ENCODE assay signal across 8 cellular contexts in genomic region chr1:235127774-235128452, GRCh38. TPM values are rescaled to one million over a fixed set of nuclear protein-coding genes. Genes with fewer than 3 reads are reported as not detected.
DNase-seq lines count a peak whose midpoint lies in the region; ATAC-seq and TF ChIP-seq lines count a peak whose summit lies in the region.

No MANE protein-coding gene starts in this region.

- H3K4me3 ChIP-seq in GM06990 (replicated peaks; ENCODE audit: low read depth, low read length) (peak overlapping the region; percentile 100), SJCRH30 (peak overlapping the region; percentile 87), muscle layer of duodenum (ENCODE audit: low read depth in 1 of 2, low read length in 2 of 2) (peak overlapping the region; percentile 84 to 99)
- H3K4me3 ChIP-seq in effector memory CD4-positive, alpha-beta T cell (ENCODE audit: insufficient read depth, low read depth, low read length, poor library complexity, severe bottlenecking): peak overlapping the region; percentile 92

- H3K27ac ChIP-seq in SJCRH30: peak overlapping the region; percentile 87
- peak overlapping the region; percentile 96 for H3K27ac ChIP-seq in effector memory CD4-positive, alpha-beta T cell (ENCODE audit: insufficient read depth, low read length, poor library complexity, severe bottlenecking)
- peak overlapping the region; percentile 91 for H3K27ac ChIP-seq in muscle layer of duodenum (ENCODE audit: low read length)

- ATAC-seq in GM19397 (IDR thresholded peaks at IDR 0.05; ENCODE audit: unreplicated experiment): no peak

- no peaks in the 10 kb centered on the region for H3K4me1 ChIP-seq in SJCRH30
- peaks cover 29% of the 10 kb centered on the region for H3K4me1 ChIP-seq in effector memory CD4-positive, alpha-beta T cell (ENCODE audit: control insufficient read depth, insufficient read depth, low read length, poor library complexity, severe bottlenecking)
- H3K4me1 ChIP-seq in muscle layer of duodenum (ENCODE audit: control insufficient read depth in 1 of 2, insufficient read depth in 2 of 2, low read length in 2 of 2): peaks cover 0 to 25% of the 10 kb centered on the region in 2 donors

- H3K36me3 ChIP-seq in GM06990 (ENCODE audit: control insufficient read depth, insufficient read depth, low read length) (peaks cover 3% of the 10 kb centered on the region; the same call in 1 of the 2 replicates), SJCRH30 (peaks cover 40% of the 10 kb centered on the region), muscle layer of duodenum (ENCODE audit: control insufficient read depth in 1 of 2, insufficient read depth in 2 of 2, low read length in 2 of 2) (peaks cover 5 to 21% of the 10 kb centered on the region in 2 donors)
- H3K36me3 ChIP-seq in effector memory CD4-positive, alpha-beta T cell (ENCODE audit: control insufficient read depth, insufficient read depth, low read length): peaks cover 8% of the 10 kb centered on the region

- peak; percentile 21 for DNase-seq in GM06990 (ENCODE audit: extremely low read depth, insufficient read length)
- peak in 1 of 2 experiments; percentile 22 for DNase-seq in SJCRH30
- DNase-seq in effector memory CD4-positive, alpha-beta T cell: no peak
- no peak for DNase-seq in T1000 (lab: John Stamatoyannopoulos, UW)
- no peak for DNase-seq in OCI-M2 (lab: John Stamatoyannopoulos, UW; ENCODE audit: unreplicated experiment)
- no peak for DNase-seq in hippocampal formation (lab: John Stamatoyannopoulos, UW)

- H3K27me3 ChIP-seq in GM06990 (replicated peaks; ENCODE audit: control insufficient read depth, insufficient read depth, low read length) (no peaks in the 10 kb centered on the region), SJCRH30 (no peaks in the 10 kb centered on the region), muscle layer of duodenum (ENCODE audit: low read depth, low read length) (no peaks in the 10 kb centered on the region)
- no peaks in the 10 kb centered on the region for H3K27me3 ChIP-seq in effector memory CD4-positive, alpha-beta T cell (replicated peaks; ENCODE audit: control insufficient read depth, insufficient read depth, low read length, poor library complexity, severe bottlenecking)

- no peaks in the 10 kb centered on the region for H3K9me3 ChIP-seq in SJCRH30 (replicated peaks)
- H3K9me3 ChIP-seq in effector memory CD4-positive, alpha-beta T cell (ENCODE audit: control insufficient read depth, low read length): no peaks in the 10 kb centered on the region
- no peaks in the 10 kb centered on the region for H3K9me3 ChIP-seq in muscle layer of duodenum (ENCODE audit: control insufficient read depth in 1 of 2, low read length in 2 of 2)

- TF ChIP-seq CTCF in GM06990 (IDR thresholded peaks at IDR 0.05; ENCODE audit: insufficient read depth, low read length, poor library complexity, severe bottlenecking): no peak

RNA-seq across cellular contexts. Expression of gene TOMM20, which starts 0.7 kb away (rescaled TPM):
- total RNA-seq in SJCRH30 (2014; rRNA removed; shearing (Covaris generic)): 144 and 157 TPM in 2 replicates

RNA-seq across cellular contexts. Expression of gene RBM34, which starts 33.1 kb away (rescaled TPM):
- 68.1 and 72.7 TPM in 2 replicates for total RNA-seq in SJCRH30 (2014; rRNA removed; shearing (Covaris generic))
